ENCODE assay signal across 7 cellular contexts in the genomic region with DNA sequence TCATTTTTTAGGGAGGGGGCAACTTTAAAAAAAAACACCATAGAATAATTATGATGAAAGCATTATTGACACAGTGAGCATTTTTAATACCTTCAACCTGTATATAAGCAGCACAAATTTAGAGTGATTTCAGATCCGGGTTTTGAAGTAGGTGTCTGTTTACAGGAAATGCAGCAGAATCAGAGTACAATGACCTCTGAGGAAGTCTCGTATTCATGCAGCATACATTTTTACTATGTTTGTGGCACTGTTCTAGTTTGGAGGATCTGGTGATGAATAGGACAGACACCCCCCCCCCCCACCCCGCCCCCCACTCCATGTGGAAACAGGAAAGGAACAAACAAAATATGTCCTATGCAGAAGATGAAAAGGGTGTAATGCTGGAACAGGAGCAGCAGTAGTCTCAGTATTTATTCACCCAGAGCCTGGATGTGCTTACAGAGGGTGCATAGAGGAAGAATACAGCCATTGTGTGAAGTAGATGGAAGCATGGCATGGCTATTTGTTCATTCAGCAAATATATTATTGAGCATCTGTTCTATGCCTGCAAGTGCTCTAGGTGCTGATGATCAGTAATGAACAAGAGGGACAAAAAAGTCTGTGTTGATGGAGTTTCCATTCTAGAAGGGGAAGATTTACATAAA. TPM values are rescaled to one million over a fixed set of nuclear protein-coding genes. Genes with fewer than 3 reads are reported as not detected.
DNase-seq lines count a peak whose midpoint lies in the region; ATAC-seq, FAIRE-seq and TF ChIP-seq lines count a peak whose summit lies in the region.

No MANE protein-coding gene starts in this region.

- peaks cover 92% of the 10 kb centered on the region for H3K79me2 ChIP-seq in Loucy (ENCODE audit: insufficient read depth, low read length)

- H3K36me3 ChIP-seq in Loucy (ENCODE audit: insufficient read depth, low read length) = no peaks in the 10 kb centered on the region
- no peaks in the 10 kb centered on the region for H3K36me3 ChIP-seq in prostate gland

- no peak for TF ChIP-seq CTCF in Loucy (conservative IDR thresholded peaks at IDR 0.05; ENCODE audit: low read length)
- no peak for TF ChIP-seq CTCF in prostate gland (IDR thresholded peaks at IDR 0.05)

- no peak for TF ChIP-seq POLR2A in GM12891 (IDR thresholded peaks at IDR 0.05; ENCODE audit: low read depth, low read length)
- no peak for TF ChIP-seq POLR2A in prostate gland (IDR thresholded peaks at IDR 0.05)

- no peaks in the 10 kb centered on the region for H3K9me2 ChIP-seq in Loucy (replicated peaks; ENCODE audit: low read depth, low read length)

- H3K27ac ChIP-seq in caudate nucleus (ENCODE audit: low read depth, low read length) (peak overlapping the region; percentile 37), prostate gland (no peak overlapping the region)

- peaks cover 76% of the 10 kb centered on the region for H4K20me1 ChIP-seq in Loucy (ENCODE audit: insufficient read depth, low read length, poor library complexity, severe bottlenecking)

- no peak for FAIRE-seq in GM12891 (lab: Jason Lieb, UNC)

- no peak for DNase-seq in GM12891 (ENCODE audit: insufficient read length, low spot score)
- DNase-seq in caudate nucleus (lab: John Stamatoyannopoulos, UW) = peak in 3 of 61 donors; percentile 11 to 29 (median 14)
- peak; percentile 91 for DNase-seq in pons (ENCODE audit: low spot score)
- no peak for DNase-seq in amniotic stem cell (lab: John Stamatoyannopoulos, UW)
- no peak for DNase-seq in prostate gland (ENCODE audit: low spot score)

- H2AFZ ChIP-seq in Loucy (ENCODE audit: low read length) = no peak overlapping the region

- intact Hi-C loops in prostate gland (cut with DNase I) = no loop called here

- ATAC-seq in HG03097 (IDR thresholded peaks at IDR 0.05; ENCODE audit: low FRiP score, unreplicated experiment) = no peak

- H3K9me3 ChIP-seq in Loucy (ENCODE audit: insufficient read depth, low read depth, low read length) (no peaks in the 10 kb centered on the region), prostate gland (no peaks in the 10 kb centered on the region)

- no peak overlapping the region for H3K9ac ChIP-seq in Loucy (ENCODE audit: low read depth, low read length, poor library complexity, severe bottlenecking)

- peaks cover 11% of the 10 kb centered on the region for H3K4me1 ChIP-seq in Loucy (ENCODE audit: insufficient read depth, low read length, poor library complexity, severe bottlenecking)
- no peaks in the 10 kb centered on the region for H3K4me1 ChIP-seq in prostate gland (replicated peaks)

- H3K4me3 ChIP-seq in Loucy (ENCODE audit: low read length, poor library complexity, severe bottlenecking) (no peak overlapping the region), prostate gland (no peak overlapping the region)

- H3K4me2 ChIP-seq in Loucy (ENCODE audit: low read depth, low read length, poor library complexity, severe bottlenecking) = peak overlapping the region; percentile 22

- H3K27me3 ChIP-seq in Loucy (ENCODE audit: insufficient read depth, low read length, poor library complexity, severe bottlenecking) (no peaks in the 10 kb centered on the region), prostate gland (replicated peaks; ENCODE audit: insufficient read depth) (no peaks in the 10 kb centered on the region)

- 46% methylated on average over 3 of the region's 3 CpGs for WGBS in prostate gland

- no peaks in the 10 kb centered on the region for H3F3A ChIP-seq in Loucy (ENCODE audit: low read depth)

TF ChIP-seq in GM12891, 5 proteins besides CTCF, POLR2A, EP300 and RAD21:
- TF ChIP-seq POU2F2 (IDR thresholded peaks at IDR 0.05; ENCODE audit: low read depth, low read length) (no peak), POLR2AphosphoS5 (IDR thresholded peaks at IDR 0.05; ENCODE audit: low read depth, low read length) (no peak), SPI1 (IDR thresholded peaks at IDR 0.05; ENCODE audit: low read depth, low read length) (peak; percentile 48), PAX5 (IDR thresholded peaks at IDR 0.05; ENCODE audit: insufficient read depth, low read length, severe bottlenecking) (no peak), TAF1 (IDR thresholded peaks at IDR 0.05; ENCODE audit: low read depth, low read length) (no peak)

RNA-seq across cellular contexts. Expression of gene VAPB, which starts 19.7 kb away (rescaled TPM):
- polyA plus RNA-seq in GM12891 (2012; ENCODE audit: low read depth, missing spikeins) = 15.4 TPM
- total RNA-seq in prostate gland = 10 to 100 TPM; 14.2 to 21.1 TPM
